In the genomic region with DNA sequence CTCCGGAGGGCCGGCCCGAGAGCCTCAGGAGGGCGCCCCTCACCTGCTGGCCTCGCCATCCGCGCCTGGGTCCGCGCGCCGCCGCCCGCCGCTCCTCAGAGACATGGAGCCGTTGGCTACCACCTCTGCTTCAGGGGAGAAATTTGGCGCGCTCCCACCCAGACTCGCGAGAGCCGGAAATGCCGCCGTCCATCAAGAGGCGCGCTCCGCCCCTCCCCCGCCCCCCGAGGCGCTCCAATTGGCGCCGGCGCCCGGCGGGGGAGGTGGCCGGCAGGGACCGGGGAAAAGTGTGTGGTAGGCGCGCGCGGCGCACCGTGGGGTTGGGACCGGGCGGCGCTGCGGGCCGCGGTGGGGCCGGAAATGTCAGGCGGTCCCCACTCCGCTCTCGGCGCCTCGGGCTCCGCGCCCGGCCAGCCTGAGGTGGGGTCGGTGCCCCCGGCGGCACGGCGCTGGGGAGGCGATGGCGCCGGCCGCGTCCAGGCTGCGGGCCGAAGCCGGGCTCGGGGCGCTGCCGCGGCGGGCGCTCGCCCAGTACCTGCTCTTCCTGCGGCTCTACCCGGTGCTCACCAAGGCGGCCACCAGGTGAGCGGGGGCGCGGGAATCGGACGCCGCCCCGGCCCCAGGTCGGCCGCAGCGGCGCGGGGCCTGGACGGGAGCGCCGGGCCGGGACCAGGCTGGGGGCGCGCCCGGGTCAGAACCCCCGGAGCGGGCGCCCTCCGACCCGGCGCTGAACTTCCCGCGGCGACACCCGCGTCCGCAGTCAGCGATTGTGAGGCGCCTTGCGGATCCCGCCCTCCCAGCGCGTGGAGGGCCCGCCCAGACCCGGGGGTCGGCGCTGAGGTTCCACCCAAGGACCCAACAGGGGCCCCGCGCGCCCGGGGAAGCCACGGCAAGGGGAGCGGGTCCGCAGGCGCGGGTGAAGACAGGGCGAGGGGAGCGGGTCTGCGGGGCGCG, we compare ENCODE assay signal across 8 cellular contexts. TPM values are rescaled to one million over a fixed set of nuclear protein-coding genes. Genes with fewer than 3 reads are reported as not detected.
A peak's percentile ranks its signal among the peaks of the same experiment; 100 is the strongest.
DNase-seq lines count a peak whose midpoint lies in the region; ATAC-seq and TF ChIP-seq lines count a peak whose summit lies in the region.

A gene with protein sequence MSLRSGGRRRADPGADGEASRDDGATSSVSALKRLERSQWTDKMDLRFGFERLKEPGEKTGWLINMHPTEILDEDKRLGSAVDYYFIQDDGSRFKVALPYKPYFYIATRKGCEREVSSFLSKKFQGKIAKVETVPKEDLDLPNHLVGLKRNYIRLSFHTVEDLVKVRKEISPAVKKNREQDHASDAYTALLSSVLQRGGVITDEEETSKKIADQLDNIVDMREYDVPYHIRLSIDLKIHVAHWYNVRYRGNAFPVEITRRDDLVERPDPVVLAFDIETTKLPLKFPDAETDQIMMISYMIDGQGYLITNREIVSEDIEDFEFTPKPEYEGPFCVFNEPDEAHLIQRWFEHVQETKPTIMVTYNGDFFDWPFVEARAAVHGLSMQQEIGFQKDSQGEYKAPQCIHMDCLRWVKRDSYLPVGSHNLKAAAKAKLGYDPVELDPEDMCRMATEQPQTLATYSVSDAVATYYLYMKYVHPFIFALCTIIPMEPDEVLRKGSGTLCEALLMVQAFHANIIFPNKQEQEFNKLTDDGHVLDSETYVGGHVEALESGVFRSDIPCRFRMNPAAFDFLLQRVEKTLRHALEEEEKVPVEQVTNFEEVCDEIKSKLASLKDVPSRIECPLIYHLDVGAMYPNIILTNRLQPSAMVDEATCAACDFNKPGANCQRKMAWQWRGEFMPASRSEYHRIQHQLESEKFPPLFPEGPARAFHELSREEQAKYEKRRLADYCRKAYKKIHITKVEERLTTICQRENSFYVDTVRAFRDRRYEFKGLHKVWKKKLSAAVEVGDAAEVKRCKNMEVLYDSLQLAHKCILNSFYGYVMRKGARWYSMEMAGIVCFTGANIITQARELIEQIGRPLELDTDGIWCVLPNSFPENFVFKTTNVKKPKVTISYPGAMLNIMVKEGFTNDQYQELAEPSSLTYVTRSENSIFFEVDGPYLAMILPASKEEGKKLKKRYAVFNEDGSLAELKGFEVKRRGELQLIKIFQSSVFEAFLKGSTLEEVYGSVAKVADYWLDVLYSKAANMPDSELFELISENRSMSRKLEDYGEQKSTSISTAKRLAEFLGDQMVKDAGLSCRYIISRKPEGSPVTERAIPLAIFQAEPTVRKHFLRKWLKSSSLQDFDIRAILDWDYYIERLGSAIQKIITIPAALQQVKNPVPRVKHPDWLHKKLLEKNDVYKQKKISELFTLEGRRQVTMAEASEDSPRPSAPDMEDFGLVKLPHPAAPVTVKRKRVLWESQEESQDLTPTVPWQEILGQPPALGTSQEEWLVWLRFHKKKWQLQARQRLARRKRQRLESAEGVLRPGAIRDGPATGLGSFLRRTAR (N-terminal part only) (minus strand): TSS at position 132 of the 954 bp plus-strand sequence. CDS start 27 bp downstream, at position 105.
A gene (plus strand): TSS at position 377 of the 954 bp plus-strand sequence. CDS start 84 bp downstream, at position 461.

- peak within 1 kb of the TSS; percentile 79 for H3K4me3 Mint-ChIP-seq in activated naive CD4-positive, alpha-beta T cell treated with anti-CD3 and anti-CD28 coated beads for 36 hours

- intact Hi-C loops in activated naive CD4-positive, alpha-beta T cell treated with anti-CD3 and anti-CD28 coated beads for 36 hours (cut with micrococcal nuclease) = loop anchor here (1.0 to 2.0 kb wide), 7 partner anchors 23 to 443 kb away; a partner anchor contains a TSS

- 0 out of 2 replicates have a peak, but pooled peaks cover 4% of the 10 kb centered on the region for H3K9me3 ChIP-seq in SK-N-MC (ENCODE audit: low read depth, low read length)

- peak within 1 kb of the TSS; percentile 66 for H3K27ac Mint-ChIP-seq in activated naive CD4-positive, alpha-beta T cell treated with anti-CD3 and anti-CD28 coated beads for 36 hours

- no peak for TF ChIP-seq CTCF in GM10266 (IDR thresholded peaks at IDR 0.05; ENCODE audit: control insufficient read depth, insufficient read depth, low read depth, missing control alignments)

- no peaks in the 10 kb centered on the region for H3K27me3 Mint-ChIP-seq in activated naive CD4-positive, alpha-beta T cell treated with anti-CD3 and anti-CD28 coated beads for 36 hours (ENCODE audit: low read depth)

- peaks cover 23% of the 10 kb centered on the region for H3K4me1 Mint-ChIP-seq in activated naive CD4-positive, alpha-beta T cell treated with anti-CD3 and anti-CD28 coated beads for 36 hours (ENCODE audit: low read depth)

- ATAC-seq in HG02610 (IDR thresholded peaks at IDR 0.05; ENCODE audit: unreplicated experiment) = peak; percentile 96

- DNase-seq in GM10266 (ENCODE audit: extremely low spot score) (peak; percentile 100), NCI-H1092 (lab: John Stamatoyannopoulos, UW) (peak; percentile 96), SK-N-MC (ENCODE audit: low read depth, low spot score) (peak; percentile 66), globus pallidus (ENCODE audit: low spot score) (peak; percentile 88), occipital lobe (lab: John Stamatoyannopoulos, UW) (peak; percentile 90), superior temporal gyrus (ENCODE audit: extremely low spot score) (peak; percentile 84)
- peak; percentile 96 for DNase-seq in activated naive CD4-positive, alpha-beta T cell treated with anti-CD3 and anti-CD28 coated beads for 36 hours

- peaks cover 10% of the 10 kb centered on the region for H3K36me3 Mint-ChIP-seq in activated naive CD4-positive, alpha-beta T cell treated with anti-CD3 and anti-CD28 coated beads for 36 hours (ENCODE audit: low read depth)

- peak within 1 kb of the TSS; percentile 88 for H3K4me3 ChIP-seq in SK-N-MC

- H3K9ac ChIP-seq in SK-N-MC (ENCODE audit: insufficient read length) = peak within 1 kb of the TSS; percentile 91

- H3K36me3 ChIP-seq in SK-N-MC (ENCODE audit: insufficient read depth, low read length) = peaks cover 44% of the 10 kb centered on the region

- CTCF ChIA-PET in activated naive CD4-positive, alpha-beta T cell treated with anti-CD3 and anti-CD28 coated beads for 36 hours (lab: Charles Lee) = no interaction called here

- peak within 1 kb of the TSS; percentile 92 for H3K27ac ChIP-seq in SK-N-MC

- H3K9me3 Mint-ChIP-seq in activated naive CD4-positive, alpha-beta T cell treated with anti-CD3 and anti-CD28 coated beads for 36 hours = no peaks in the 10 kb centered on the region

RNA-seq across cellular contexts. Expression of the first gene that starts in this region (rescaled TPM):
- 100 to 1,000 TPM; 118 to 121 TPM for total RNA-seq in activated naive CD4-positive, alpha-beta T cell treated with anti-CD3 and anti-CD28 coated beads for 36 hours
- total RNA-seq in occipital lobe = 36.5 TPM

RNA-seq across cellular contexts. Expression of the second gene that starts in this region (rescaled TPM):
- 10 to 100 TPM; 11.3 to 12.8 TPM for total RNA-seq in activated naive CD4-positive, alpha-beta T cell treated with anti-CD3 and anti-CD28 coated beads for 36 hours
- total RNA-seq in occipital lobe = 12.2 TPM

Comparison
In these comparisons a context has a peak if more than half of its experiments do, and no peak if none do; other contexts are left out.
1. Peak in every context shown above with its lines: DNase-seq, ATAC-seq, H3K4me3 ChIP-seq and H3K27ac ChIP-seq.